Comparison of ENCODE assay signal across 1 cellular context in the genomic region with DNA sequence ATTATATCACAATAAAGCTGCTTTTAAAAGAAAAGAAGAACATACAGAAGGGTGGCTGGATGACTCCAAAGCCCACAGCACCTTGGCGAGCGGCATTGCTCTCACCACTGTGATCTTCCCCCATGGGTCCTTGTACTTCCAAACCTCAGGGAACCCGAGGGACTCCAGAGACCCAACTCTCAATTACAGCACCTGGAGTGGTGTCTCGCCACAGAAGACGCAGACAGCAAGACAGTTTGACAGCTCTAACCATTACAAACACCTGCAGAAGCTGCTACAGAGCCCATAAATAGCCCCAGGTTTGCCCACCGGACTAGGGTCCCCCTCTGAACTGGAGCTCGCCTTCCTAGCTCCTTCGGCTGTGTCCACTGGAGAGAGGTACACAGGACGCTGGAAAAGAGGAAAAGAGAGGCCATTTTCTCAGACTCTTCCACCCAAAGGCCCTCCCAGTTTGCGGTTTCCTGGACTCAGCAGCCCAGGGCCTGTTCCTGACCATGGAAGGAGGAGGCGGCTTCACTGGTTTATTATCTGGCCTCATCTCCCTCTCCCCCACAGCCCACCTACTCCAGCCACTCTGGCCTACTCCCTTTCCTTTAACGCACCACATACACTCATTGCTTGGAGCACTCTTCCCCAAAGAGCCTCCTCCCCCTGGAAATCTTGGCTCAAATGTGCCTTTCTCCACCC.
TF ChIP-seq lines count a peak whose summit lies in the region.

No MANE protein-coding gene starts in this region.

TF ChIP-seq in HEK293, 187 proteins besides CTCF, POLR2A, EP300 and RAD21 (continued from another document):
- TF ChIP-seq RBAK (tag by site-specific recombination; IDR thresholded peaks at IDR 0.05) (no peak), SP2 (tag by site-specific recombination; IDR thresholded peaks at IDR 0.05) (no peak), ZNF776 (tag by site-specific recombination; IDR thresholded peaks at IDR 0.05; ENCODE audit: borderline replicate concordance) (no peak)
